Comparison of ENCODE assay signal across 1 cellular context in the genomic region with DNA sequence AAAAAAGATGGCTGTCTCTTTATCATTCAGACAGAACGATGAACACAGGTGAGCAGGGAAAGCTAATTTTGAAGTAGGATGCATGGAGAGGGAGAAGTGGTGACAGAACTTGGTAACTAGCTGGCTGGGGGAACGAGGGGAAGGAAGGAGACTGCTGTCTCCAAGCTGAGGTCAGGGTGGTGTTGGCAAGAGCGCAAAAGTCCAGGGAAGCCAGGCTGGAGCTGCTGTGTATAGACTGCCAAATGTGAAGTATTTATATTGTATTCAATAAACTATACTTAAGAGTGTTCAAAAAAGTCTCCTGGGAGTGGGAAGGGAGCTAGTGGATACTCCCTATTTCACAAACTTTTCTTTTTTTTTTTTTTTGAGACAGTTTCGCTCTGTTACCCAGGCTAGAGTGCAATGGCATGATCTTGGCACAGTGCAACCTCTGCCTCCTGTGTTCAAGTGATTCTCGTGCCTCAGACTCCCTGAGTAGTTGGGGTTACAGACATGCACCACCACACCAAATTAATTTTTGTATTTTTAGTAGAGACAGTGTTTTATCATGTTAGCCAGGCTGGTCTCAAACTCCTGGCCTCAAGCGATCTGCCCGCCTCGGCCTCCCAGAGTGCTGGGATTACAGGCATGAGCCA.
TF ChIP-seq lines count a peak whose summit lies in the region.

No MANE protein-coding gene starts in this region.

TF ChIP-seq in HepG2, 621 proteins besides CTCF, POLR2A, EP300 and RAD21:
- TF ChIP-seq RBFOX2 (IDR thresholded peaks at IDR 0.05; ENCODE audit: low read depth, low read length), result peak; percentile 40
- TF ChIP-seq, protein P1, sequence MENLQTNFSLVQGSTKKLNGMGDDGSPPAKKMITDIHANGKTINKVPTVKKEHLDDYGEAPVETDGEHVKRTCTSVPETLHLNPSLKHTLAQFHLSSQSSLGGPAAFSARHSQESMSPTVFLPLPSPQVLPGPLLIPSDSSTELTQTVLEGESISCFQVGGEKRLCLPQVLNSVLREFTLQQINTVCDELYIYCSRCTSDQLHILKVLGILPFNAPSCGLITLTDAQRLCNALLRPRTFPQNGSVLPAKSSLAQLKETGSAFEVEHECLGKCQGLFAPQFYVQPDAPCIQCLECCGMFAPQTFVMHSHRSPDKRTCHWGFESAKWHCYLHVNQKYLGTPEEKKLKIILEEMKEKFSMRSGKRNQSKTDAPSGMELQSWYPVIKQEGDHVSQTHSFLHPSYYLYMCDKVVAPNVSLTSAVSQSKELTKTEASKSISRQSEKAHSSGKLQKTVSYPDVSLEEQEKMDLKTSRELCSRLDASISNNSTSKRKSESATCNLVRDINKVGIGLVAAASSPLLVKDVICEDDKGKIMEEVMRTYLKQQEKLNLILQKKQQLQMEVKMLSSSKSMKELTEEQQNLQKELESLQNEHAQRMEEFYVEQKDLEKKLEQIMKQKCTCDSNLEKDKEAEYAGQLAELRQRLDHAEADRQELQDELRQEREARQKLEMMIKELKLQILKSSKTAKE (CRISPR knock-in tag; IDR thresholded peaks at IDR 0.05; ENCODE audit: borderline replicate concordance), result no peak
